10 cellular contexts compared by ENCODE assay signal in the genomic region with DNA sequence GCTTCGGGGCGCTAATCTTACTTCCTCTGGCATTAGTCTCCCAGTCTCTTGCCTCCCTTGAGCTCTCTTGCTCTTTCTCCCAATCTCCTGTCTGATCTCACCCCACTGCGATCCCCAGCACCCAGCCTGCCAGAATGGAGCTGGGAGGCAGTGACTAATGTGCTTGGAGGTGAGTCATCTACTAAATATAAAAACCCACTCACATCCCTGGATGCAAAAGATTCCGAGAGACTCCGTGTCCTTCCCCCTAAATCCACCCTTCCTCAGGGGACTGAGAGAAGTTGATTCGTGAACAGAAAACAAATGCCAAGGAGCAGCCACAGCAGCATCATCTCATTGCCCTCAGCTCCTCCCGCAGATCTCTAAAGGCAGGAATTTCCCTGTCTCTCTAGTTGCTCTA. TPM values are rescaled to one million over a fixed set of nuclear protein-coding genes. Genes with fewer than 3 reads are reported as not detected.
DNase-seq lines count a peak whose midpoint lies in the region; ATAC-seq and TF ChIP-seq lines count a peak whose summit lies in the region.
"Had no signal": no experiment of that assay in that cellular context is flagged by ENCODE, and none has a peak within 500 bp of the region (broad histone marks: within the 10 kb centered on the region; RNA-seq: fewer than 3 reads in every experiment).

No MANE protein-coding gene starts in this region.

- no peaks in the 10 kb centered on the region for H3K36me3 Mint-ChIP-seq in activated CD4-positive, alpha-beta T cell treated with anti-CD3 and anti-CD28 coated beads, Interleukin-2, amount 10 ng/mL, durations not matched to agents 7 days and 5 days (ENCODE audit: low read depth)
- H3K36me3 Mint-ChIP-seq: activated naive CD8-positive, alpha-beta T cell treated with anti-CD3 and anti-CD28 coated beads for 36 hours; T-cell had no signal

- H3K4me3 ChIP-seq in astrocyte of the cerebellum (ENCODE audit: low read depth, low read length) (no peak overlapping the region), suprapubic skin (no peak overlapping the region)

- no peak for TF ChIP-seq POLR2A in suprapubic skin (IDR thresholded peaks at IDR 0.05)

- peaks cover 25% of the 10 kb centered on the region for H3K27me3 ChIP-seq in suprapubic skin

- POLR2A ChIA-PET in activated CD4-positive, alpha-beta T cell treated with anti-CD3 and anti-CD28 coated beads, Interleukin-2, amount 10 ng/mL, durations not matched to agents 7 days and 5 days (lab: Charles Lee), result no interaction called here

- WGBS in suprapubic skin, result 21% methylated on average over 7 of the region's 7 CpGs

- in situ Hi-C loops in astrocyte of the cerebellum (cut with HindIII; ENCODE audit: low sequenced_read_pairs), result no loop called here

- H3K27me3 Mint-ChIP-seq in activated CD4-positive, alpha-beta T cell treated with anti-CD3 and anti-CD28 coated beads, Interleukin-2, amount 10 ng/mL, durations not matched to agents 7 days and 5 days, result no peaks in the 10 kb centered on the region

- H3K4me3 Mint-ChIP-seq in activated CD4-positive, alpha-beta T cell treated with anti-CD3 and anti-CD28 coated beads, Interleukin-2, amount 10 ng/mL, durations not matched to agents 7 days and 5 days, result no peak overlapping the region
- H3K4me3 Mint-ChIP-seq: activated naive CD8-positive, alpha-beta T cell treated with anti-CD3 and anti-CD28 coated beads for 36 hours; T-cell had no signal

- no peaks in the 10 kb centered on the region for H3K9me3 Mint-ChIP-seq in activated CD4-positive, alpha-beta T cell treated with anti-CD3 and anti-CD28 coated beads, Interleukin-2, amount 10 ng/mL, durations not matched to agents 7 days and 5 days
- H3K9me3 Mint-ChIP-seq: activated naive CD8-positive, alpha-beta T cell treated with anti-CD3 and anti-CD28 coated beads for 36 hours; T-cell had no signal

- TF ChIP-seq EP300 in suprapubic skin (IDR thresholded peaks at IDR 0.05), result no peak

- intact Hi-C loops in left ventricle myocardium superior (cut with micrococcal nuclease), result no loop called here

- no peak overlapping the region for H3K27ac Mint-ChIP-seq in activated CD4-positive, alpha-beta T cell treated with anti-CD3 and anti-CD28 coated beads, Interleukin-2, amount 10 ng/mL, durations not matched to agents 7 days and 5 days
- H3K27ac Mint-ChIP-seq: activated naive CD8-positive, alpha-beta T cell treated with anti-CD3 and anti-CD28 coated beads for 36 hours; T-cell had no signal

- peaks cover 6% of the 10 kb centered on the region for H3K4me1 ChIP-seq in suprapubic skin

- H3K27ac ChIP-seq in suprapubic skin, result peak overlapping the region; percentile 60

- DNase-seq in HT1080 (ENCODE audit: low read depth), result peak; percentile 88
- DNase-seq in astrocyte of the cerebellum (ENCODE audit: low read depth), result peak; percentile 75
- DNase-seq in left ventricle myocardium superior, result no peak
- DNase-seq in suprapubic skin (ENCODE audit: low spot score in 2 of 2), result peak in 1 of 2 donors; percentile 68
- no peak for DNase-seq in activated CD4-positive, alpha-beta T cell treated with anti-CD3 and anti-CD28 coated beads, Interleukin-2, amount 10 ng/mL, durations not matched to agents 7 days and 5 days
- no peak for DNase-seq in effector CD8-positive, alpha-beta T cell (lab: John Stamatoyannopoulos, UW)
- DNase-seq: activated naive CD8-positive, alpha-beta T cell treated with anti-CD3 and anti-CD28 coated beads for 36 hours; NCI-H1105; T-cell had no signal

- ATAC-seq in left ventricle myocardium superior (peak; percentile 77), GM21360 (IDR thresholded peaks at IDR 0.05; ENCODE audit: unreplicated experiment) (no peak)
- ATAC-seq: T-cell had no signal

- no peaks in the 10 kb centered on the region for H3K36me3 ChIP-seq in suprapubic skin

- no peaks in the 10 kb centered on the region for H3K9me3 ChIP-seq in suprapubic skin

- CTCF ChIA-PET in activated CD4-positive, alpha-beta T cell treated with anti-CD3 and anti-CD28 coated beads, Interleukin-2, amount 10 ng/mL, durations not matched to agents 7 days and 5 days (lab: Charles Lee), result no interaction called here

- no peaks in the 10 kb centered on the region for H3K4me1 Mint-ChIP-seq in activated CD4-positive, alpha-beta T cell treated with anti-CD3 and anti-CD28 coated beads, Interleukin-2, amount 10 ng/mL, durations not matched to agents 7 days and 5 days
- H3K4me1 Mint-ChIP-seq: activated naive CD8-positive, alpha-beta T cell treated with anti-CD3 and anti-CD28 coated beads for 36 hours; T-cell had no signal

- TF ChIP-seq CTCF in astrocyte of the cerebellum (IDR thresholded peaks at IDR 0.05; ENCODE audit: low read depth, low read length, missing control alignments) (no peak), suprapubic skin (IDR thresholded peaks at IDR 0.05) (no peak)

RNA-seq across cellular contexts. Expression of a gene that starts 45.7 kb away (rescaled TPM):
- not detected in 2 replicates for total RNA-seq in HT1080 (2014; rRNA removed; shearing (Covaris generic))
- not detected in 2 replicates for polyA plus RNA-seq in HT1080 (2015; cell fraction: cytosol; rRNA removed)
- polyA plus RNA-seq in HT1080 (2015; cell fraction: nucleus; rRNA removed), result not detected in 2 replicates
- 2.2 TPM for total RNA-seq in left ventricle myocardium superior
- total RNA-seq in suprapubic skin, result under 1 TPM in 1 of 4 donors, not detected in 3; 0.95 TPM
- not detected for total RNA-seq in activated CD4-positive, alpha-beta T cell treated with anti-CD3 and anti-CD28 coated beads, Interleukin-2, amount 10 ng/mL, durations not matched to agents 7 days and 5 days
- total RNA-seq: activated naive CD8-positive, alpha-beta T cell treated with anti-CD3 and anti-CD28 coated beads for 36 hours; T-cell had no signal

Comparison
In these comparisons a context has a peak if more than half of its experiments do, and no peak if none do; other contexts are left out.
1. DNase-seq: peak in HT1080 (single experiment) and astrocyte of the cerebellum (single experiment); none in left ventricle myocardium superior (single experiment), activated CD4-positive, alpha-beta T cell treated with anti-CD3 and anti-CD28 coated beads, Interleukin-2, amount 10 ng/mL, durations not matched to agents 7 days and 5 days (single experiment) and effector CD8-positive, alpha-beta T cell (single experiment).